ENCODE assay signal across 1 cellular context in genomic region chr6:45757443-45758121, GRCh38.
TF ChIP-seq lines count a peak whose summit lies in the region.

No MANE protein-coding gene starts in this region.

TF ChIP-seq in H1, 55 proteins besides CTCF, POLR2A, EP300 and RAD21:
- no peak for TF ChIP-seq KDM5A (IDR thresholded peaks at IDR 0.05; ENCODE audit: low read length)
- TF ChIP-seq FOSL1 (IDR thresholded peaks at IDR 0.05; ENCODE audit: insufficient read depth, low read depth, low read length) = no peak
- no peak for TF ChIP-seq NANOG (IDR thresholded peaks at IDR 0.05; ENCODE audit: insufficient read depth, low read depth, low read length, poor library complexity, severe bottlenecking)
- TF ChIP-seq SAP30 (IDR thresholded peaks at IDR 0.05; ENCODE audit: insufficient read depth, insufficient replicate concordance, low read length) = no peak
